In genomic region chr1:95990033-95990432, GRCh38 we compare ENCODE assay signal across 32 cellular contexts.
"Had no signal": no experiment of that assay in that cellular context is flagged by ENCODE, and none has a peak within 500 bp of the region (broad histone marks: within the 10 kb centered on the region; RNA-seq: fewer than 3 reads in every experiment).

No MANE protein-coding gene starts in this region.

- H3K27ac Mint-ChIP-seq: naive thymus-derived CD8-positive, alpha-beta T cell; natural killer cell treated with Interleukin-12 subunit alpha and Interleukin-12 subunit beta and Interleukin-15 and Interleukin-18, amount 100 ng/mL, for 72 hours; nephron progenitor cell; neural progenitor cell; progenitor cell of endocrine pancreas; stimulated activated memory B cell treated with anti-CD40 and anti-IgM and Interleukin-4, amounts not matched to agents 10 μg/mL and 1 μg/mL and 100 μg/mL, for 72 hours; stimulated activated naive CD8-positive, alpha-beta T cell treated with anti-CD3 and anti-CD28 coated beads, Interleukin-15, amount 100 ng/mL, for 72 hours; type B pancreatic cell had no signal

- H3K36me3 ChIP-seq: neural progenitor cell, ovary, right lobe of liver, spleen, suprapubic skin, tibial artery, transverse colon, upper lobe of right lung, uterus had no signal

- H3K4me1 ChIP-seq: neural progenitor cell, parathyroid adenoma, psoas muscle, right lobe of liver, suprapubic skin, testis, transverse colon, upper lobe of right lung, uterus had no signal

- H3K79me2 ChIP-seq: parathyroid adenoma had no signal

- H3K4me3 ChIP-seq: neural progenitor cell, ovary, psoas muscle, right lobe of liver, skin epidermis, smooth muscle cell, spleen, suprapubic skin, testis, tibial artery, transverse colon, upper lobe of right lung, uterus had no signal

- H3K36me3 Mint-ChIP-seq: naive thymus-derived CD8-positive, alpha-beta T cell; natural killer cell treated with Interleukin-12 subunit alpha and Interleukin-12 subunit beta and Interleukin-15 and Interleukin-18, amount 100 ng/mL, for 72 hours; neural progenitor cell; stimulated activated memory B cell treated with anti-CD40 and anti-IgM and Interleukin-4, amounts not matched to agents 10 μg/mL and 1 μg/mL and 100 μg/mL, for 72 hours; type B pancreatic cell had no signal

- H3K4me2 ChIP-seq: neural progenitor cell, smooth muscle cell had no signal

- H3K4me3 Mint-ChIP-seq: naive thymus-derived CD8-positive, alpha-beta T cell; natural killer cell treated with Interleukin-12 subunit alpha and Interleukin-12 subunit beta and Interleukin-15 and Interleukin-18, amount 100 ng/mL, for 72 hours; nephron progenitor cell; neural progenitor cell; stimulated activated memory B cell treated with anti-CD40 and anti-IgM and Interleukin-4, amounts not matched to agents 10 μg/mL and 1 μg/mL and 100 μg/mL, for 72 hours; stimulated activated naive CD8-positive, alpha-beta T cell treated with anti-CD3 and anti-CD28 coated beads, Interleukin-15, amount 100 ng/mL, for 72 hours; type B pancreatic cell had no signal

- H3K27me3 ChIP-seq: neural progenitor cell, ovary, right lobe of liver, spleen, suprapubic skin, testis, tibial artery, transverse colon, upper lobe of right lung, uterus had no signal

- H3K9ac ChIP-seq: neural progenitor cell, parathyroid adenoma had no signal

- H3K4me1 Mint-ChIP-seq: naive thymus-derived CD8-positive, alpha-beta T cell; stimulated activated memory B cell treated with anti-CD40 and anti-IgM and Interleukin-4, amounts not matched to agents 10 μg/mL and 1 μg/mL and 100 μg/mL, for 72 hours; stimulated activated naive CD8-positive, alpha-beta T cell treated with anti-CD3 and anti-CD28 coated beads, Interleukin-15, amount 100 ng/mL, for 72 hours had no signal

- ATAC-seq: naive thymus-derived CD8-positive, alpha-beta T cell; natural killer cell treated with Interleukin-12 subunit alpha and Interleukin-12 subunit beta and Interleukin-15 and Interleukin-18, amount 100 ng/mL, for 72 hours; psoas muscle; right cardiac atrium; right lobe of liver; stimulated activated memory B cell treated with anti-CD40 and anti-IgM and Interleukin-4, amounts not matched to agents 10 μg/mL and 1 μg/mL and 100 μg/mL, for 72 hours; stimulated activated naive CD8-positive, alpha-beta T cell treated with anti-CD3 and anti-CD28 coated beads, Interleukin-15, amount 100 ng/mL, for 72 hours; stimulated activated naive CD8-positive, alpha-beta T cell treated with anti-CD3 and anti-CD28 coated beads, Interleukin-15, Interleukin-2, amounts not matched to agents 100 U/mL and 50 U/mL, for 24 hours; upper lobe of right lung had no signal

- H3K27ac ChIP-seq: neural progenitor cell, ovary, parathyroid adenoma, psoas muscle, right lobe of liver, skin epidermis, spleen, suprapubic skin, testis, tibial artery, transverse colon, upper lobe of right lung, uterus had no signal

- DNase-seq: naive thymus-derived CD8-positive, alpha-beta T cell; nephron progenitor cell; occipital lobe; ovary; posterior cingulate gyrus; psoas muscle; right cardiac atrium; right lobe of liver; spleen; stimulated activated CD4-positive, alpha-beta T cell treated with anti-CD3 and anti-CD28 coated beads, Interleukin-12 subunit alpha, Interleukin-12 subunit beta, amount 100 ng/mL, for 4 hours; stimulated activated CD4-positive, alpha-beta T cell treated with anti-CD3 and anti-CD28 coated beads, Interleukin-1b, Interleukin-23, amount 100 ng/mL, for 48 hours; stimulated activated CD4-positive, alpha-beta T cell treated with anti-CD3 and anti-CD28 coated beads, Interleukin-4, amount 100 ng/mL, for 1 hour; stimulated activated CD4-positive, alpha-beta T cell treated with anti-CD3 and anti-CD28 coated beads, Interleukin-4, amount 100 ng/mL, for 4 hours; stimulated activated CD8-positive, alpha-beta memory T cell treated with anti-CD3 and anti-CD28 coated beads, Interleukin-4, amount 100 ng/mL, for 48 hours; stimulated activated naive CD4-positive, alpha-beta T cell; stimulated activated naive CD8-positive, alpha-beta T cell treated with anti-CD3 and anti-CD28 coated beads, Interleukin-15, amount 100 ng/mL, for 72 hours; stimulated activated naive CD8-positive, alpha-beta T cell treated with anti-CD3 and anti-CD28 coated beads, Interleukin-15, Interleukin-2, amounts not matched to agents 100 U/mL and 50 U/mL, for 24 hours; substantia nigra; testis; tibial artery; transverse colon; upper lobe of right lung; uterus had no signal

- H3K9me3 Mint-ChIP-seq: nephron progenitor cell, neural progenitor cell, type B pancreatic cell had no signal

- H3K27me3 Mint-ChIP-seq: naive thymus-derived CD8-positive, alpha-beta T cell; natural killer cell treated with Interleukin-12 subunit alpha and Interleukin-12 subunit beta and Interleukin-15 and Interleukin-18, amount 100 ng/mL, for 72 hours; progenitor cell of endocrine pancreas; stimulated activated memory B cell treated with anti-CD40 and anti-IgM and Interleukin-4, amounts not matched to agents 10 μg/mL and 1 μg/mL and 100 μg/mL, for 72 hours; stimulated activated naive CD8-positive, alpha-beta T cell treated with anti-CD3 and anti-CD28 coated beads, Interleukin-15, amount 100 ng/mL, for 72 hours; type B pancreatic cell had no signal
